In the genomic region with DNA sequence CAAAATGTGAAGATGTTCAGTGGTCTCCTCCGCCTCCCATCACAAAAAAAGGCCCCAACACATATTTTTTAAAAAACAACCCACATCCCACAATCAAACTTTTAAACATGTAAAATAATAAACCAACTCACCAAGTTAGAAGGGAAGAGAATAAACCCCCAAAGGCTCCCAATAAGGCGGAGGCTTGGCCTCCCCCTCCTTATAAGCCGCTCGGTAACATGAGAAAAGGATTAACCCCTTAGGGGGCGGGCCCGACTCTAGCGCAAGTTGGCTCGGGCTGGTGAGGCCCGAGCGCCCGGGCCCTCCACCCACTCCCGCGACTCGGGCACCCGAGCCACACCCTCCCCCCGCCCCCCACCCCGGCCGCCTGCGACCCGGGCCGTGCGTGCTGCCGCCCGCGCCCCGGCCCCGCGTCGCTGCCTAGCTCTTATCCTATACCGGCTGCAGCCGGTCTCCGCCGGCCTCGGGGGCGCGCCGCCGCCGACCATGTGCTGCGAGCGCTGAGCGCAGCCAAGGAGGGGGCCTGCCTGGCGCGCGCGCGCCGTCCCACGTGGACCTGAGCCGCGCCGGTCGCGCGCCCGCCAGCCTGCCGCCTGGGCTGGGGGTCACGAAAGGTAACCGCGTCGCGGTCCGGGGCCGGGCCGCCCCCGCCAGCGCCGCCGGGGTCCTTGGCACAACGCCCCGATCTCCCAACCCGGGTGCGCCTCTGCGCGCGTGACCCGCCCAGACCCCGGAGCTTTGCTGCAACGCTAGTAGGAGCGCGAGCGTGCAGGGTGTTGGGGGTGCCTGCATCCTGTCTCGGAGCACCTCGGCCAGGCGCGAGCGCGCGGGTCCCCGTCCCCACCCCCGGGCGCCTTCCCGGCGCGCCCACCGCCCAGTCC, we compare ENCODE assay signal across 8 cellular contexts. TPM values are rescaled to one million over a fixed set of nuclear protein-coding genes. Genes with fewer than 3 reads are reported as not detected.
DNase-seq lines count a peak whose midpoint lies in the region; ATAC-seq and TF ChIP-seq lines count a peak whose summit lies in the region.

A gene (plus strand): TSS at position 541 of the 881 bp plus-strand sequence. CDS start 15,999 bp downstream, outside the sequence.
A gene with protein sequence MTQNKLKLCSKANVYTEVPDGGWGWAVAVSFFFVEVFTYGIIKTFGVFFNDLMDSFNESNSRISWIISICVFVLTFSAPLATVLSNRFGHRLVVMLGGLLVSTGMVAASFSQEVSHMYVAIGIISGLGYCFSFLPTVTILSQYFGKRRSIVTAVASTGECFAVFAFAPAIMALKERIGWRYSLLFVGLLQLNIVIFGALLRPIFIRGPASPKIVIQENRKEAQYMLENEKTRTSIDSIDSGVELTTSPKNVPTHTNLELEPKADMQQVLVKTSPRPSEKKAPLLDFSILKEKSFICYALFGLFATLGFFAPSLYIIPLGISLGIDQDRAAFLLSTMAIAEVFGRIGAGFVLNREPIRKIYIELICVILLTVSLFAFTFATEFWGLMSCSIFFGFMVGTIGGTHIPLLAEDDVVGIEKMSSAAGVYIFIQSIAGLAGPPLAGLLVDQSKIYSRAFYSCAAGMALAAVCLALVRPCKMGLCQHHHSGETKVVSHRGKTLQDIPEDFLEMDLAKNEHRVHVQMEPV (minus strand): TSS at position 173 of the 881 bp plus-strand sequence. CDS start 12,807 bp downstream, outside the sequence.

- H3K36me3 Mint-ChIP-seq in activated CD4-positive, alpha-beta memory T cell treated with anti-CD3 and anti-CD28 coated beads, Interleukin-2, amount 10 ng/mL, durations not matched to agents 7 days and 5 days (ENCODE audit: low read depth), result peaks cover 32% of the 10 kb centered on the region

- no peaks in the 10 kb centered on the region for H3K36me3 ChIP-seq in ectodermal cell (ENCODE audit: control insufficient read depth, insufficient read depth, low read length)
- no peaks in the 10 kb centered on the region for H3K36me3 ChIP-seq in mesenchymal stem cell (ENCODE audit: control insufficient read depth in 1 of 2, insufficient read depth in 2 of 2, low read depth in 1 of 2, low read length in 2 of 2)

- no peaks in the 10 kb centered on the region for H3K27me3 Mint-ChIP-seq in activated CD4-positive, alpha-beta memory T cell treated with anti-CD3 and anti-CD28 coated beads, Interleukin-2, amount 10 ng/mL, durations not matched to agents 7 days and 5 days

- H3K27ac ChIP-seq in ectodermal cell (ENCODE audit: insufficient read depth, low read depth, low read length, poor library complexity, severe bottlenecking), result peak within 1 kb of the TSS; percentile 76
- no peak within 1 kb of the TSS for H3K27ac ChIP-seq in mesenchymal stem cell (ENCODE audit: low read length, poor library complexity, severe bottlenecking)

- peak within 1 kb of the TSS; percentile 45 to 56 for H2BK12ac ChIP-seq in mesenchymal stem cell (ENCODE audit: low read length in 2 of 2)

- H3K27me3 ChIP-seq in ectodermal cell (ENCODE audit: control insufficient read depth, insufficient read depth, low read length, poor library complexity, severe bottlenecking) (peaks cover 52% of the 10 kb centered on the region), mesenchymal stem cell (ENCODE audit: control insufficient read depth in 1 of 2, insufficient read depth in 1 of 2, low read length in 2 of 2) (peaks cover 29 to 47% of the 10 kb centered on the region in 2 experiments)

- no peak within 1 kb of the TSS for H2BK5ac ChIP-seq in mesenchymal stem cell (ENCODE audit: low read depth, low read length, poor library complexity, severe bottlenecking)

- peak within 1 kb of the TSS; percentile 34 to 93 for H3K4ac ChIP-seq in mesenchymal stem cell (ENCODE audit: low read depth in 1 of 2, low read length in 2 of 2)

- H3K4me2 ChIP-seq in mesenchymal stem cell (ENCODE audit: low read length, poor library complexity, severe bottlenecking), result peak within 1 kb of the TSS; percentile 100

- peak within 1 kb of the TSS; percentile 77 for H3K9ac ChIP-seq in mesenchymal stem cell (ENCODE audit: low read length)

- ATAC-seq in GM18907 (IDR thresholded peaks at IDR 0.05; ENCODE audit: unreplicated experiment) (peak; percentile 55), HG03135 (IDR thresholded peaks at IDR 0.05; ENCODE audit: unreplicated experiment) (peak; percentile 52)

- CTCF ChIA-PET in AG04449 (lab: Yijun Ruan, JAX), result interaction anchor here (4.6 kb wide), 1 partner anchor 28 kb away, joined by 21 read pairs; no protein-coding TSS in a partner anchor
- CTCF ChIA-PET in activated CD4-positive, alpha-beta memory T cell treated with anti-CD3 and anti-CD28 coated beads, Interleukin-2, amount 10 ng/mL, durations not matched to agents 7 days and 5 days (lab: Charles Lee), result interaction anchor here (0.6 to 5.0 kb wide), 12 partner anchors 23 to 171 kb away, joined by 3 to 33 read pairs (median 8); no protein-coding TSS in a partner anchor

- H3K4me1 ChIP-seq in ectodermal cell (ENCODE audit: control insufficient read depth, insufficient read depth, low read length) (peaks cover 24% of the 10 kb centered on the region), mesenchymal stem cell (ENCODE audit: control insufficient read depth, insufficient read depth, low read depth, low read length) (peaks cover 12% of the 10 kb centered on the region)

- WGBS in ectodermal cell, 2 experiments, result 0% methylated on average over 93 to 96 of the region's 96 CpGs
- WGBS in mesenchymal stem cell, result 1% methylated on average over 62 of the region's 96 CpGs

- H3K27ac Mint-ChIP-seq in activated CD4-positive, alpha-beta memory T cell treated with anti-CD3 and anti-CD28 coated beads, Interleukin-2, amount 10 ng/mL, durations not matched to agents 7 days and 5 days, result peak within 1 kb of the TSS; percentile 99

- H3K9me3 Mint-ChIP-seq in activated CD4-positive, alpha-beta memory T cell treated with anti-CD3 and anti-CD28 coated beads, Interleukin-2, amount 10 ng/mL, durations not matched to agents 7 days and 5 days, result no peaks in the 10 kb centered on the region

- H3K79me1 ChIP-seq in mesenchymal stem cell (replicated peaks; ENCODE audit: low read length, poor library complexity, severe bottlenecking), result no peaks in the 10 kb centered on the region

- peak within 1 kb of the TSS; percentile 68 to 79 for H3K14ac ChIP-seq in mesenchymal stem cell (ENCODE audit: low read length in 2 of 2)

- H3K4me3 ChIP-seq in AG04449 (ENCODE audit: low read depth, low read length) (peak within 1 kb of the TSS; percentile 61), ectodermal cell (ENCODE audit: insufficient read depth, low read depth, low read length) (peak within 1 kb of the TSS; percentile 79), mesenchymal stem cell (ENCODE audit: insufficient read depth in 1 of 2, low read depth in 1 of 2, low read length in 2 of 2) (peak within 1 kb of the TSS; percentile 76 to 82)

- H4K91ac ChIP-seq in mesenchymal stem cell (ENCODE audit: low read length), result peak within 1 kb of the TSS; percentile 92

- DNase-seq in AG04449 (ENCODE audit: low read depth, low spot score) (no peak), NCI-H460 (ENCODE audit: extremely low read depth, low read depth) (peak; percentile 75), mesenchymal stem cell (peak; percentile 79)
- peak; percentile 88 for DNase-seq in activated CD4-positive, alpha-beta memory T cell treated with anti-CD3 and anti-CD28 coated beads, Interleukin-2, amount 10 ng/mL, durations not matched to agents 7 days and 5 days
- peak; percentile 72 for DNase-seq in stimulated activated CD8-positive, alpha-beta memory T cell treated with anti-CD3 and anti-CD28 coated beads, Interleukin-12 subunit alpha, Interleukin-12 subunit beta, amount 100 ng/mL, for 4 hours (ENCODE audit: low read depth)

- POLR2A ChIA-PET in AG04449 (lab: Yijun Ruan, JAX), result interaction anchor here (0.6 kb wide), 1 partner anchor 64 kb away, joined by 3 read pairs; no protein-coding TSS in a partner anchor
- POLR2A ChIA-PET in activated CD4-positive, alpha-beta memory T cell treated with anti-CD3 and anti-CD28 coated beads, Interleukin-2, amount 10 ng/mL, durations not matched to agents 7 days and 5 days (lab: Charles Lee), result interaction anchor here (0.6 to 8.6 kb wide), 44 partner anchors 9 to 466 kb away, joined by 3 to 158 read pairs (median 6); a partner anchor contains a TSS

- TF ChIP-seq CTCF in AG04449 (IDR thresholded peaks at IDR 0.05; ENCODE audit: insufficient read depth, low read length, missing control alignments), result no peak

- no peak within 1 kb of the TSS for H2AK5ac ChIP-seq in mesenchymal stem cell (ENCODE audit: low read length, severe bottlenecking)

- peaks cover 65% of the 10 kb centered on the region for H3K4me1 Mint-ChIP-seq in activated CD4-positive, alpha-beta memory T cell treated with anti-CD3 and anti-CD28 coated beads, Interleukin-2, amount 10 ng/mL, durations not matched to agents 7 days and 5 days

- peak within 1 kb of the TSS; percentile 87 for H3K4me3 Mint-ChIP-seq in activated CD4-positive, alpha-beta memory T cell treated with anti-CD3 and anti-CD28 coated beads, Interleukin-2, amount 10 ng/mL, durations not matched to agents 7 days and 5 days

- H3K9me3 ChIP-seq in ectodermal cell (ENCODE audit: control insufficient read depth, low read length), result no peaks in the 10 kb centered on the region
- H3K9me3 ChIP-seq in mesenchymal stem cell (ENCODE audit: control insufficient read depth, low read length), result no peaks in the 10 kb centered on the region

- H2BK120ac ChIP-seq in mesenchymal stem cell (ENCODE audit: low read depth, low read length), result peak within 1 kb of the TSS; percentile 96

- peak within 1 kb of the TSS in 1 of 2 experiments; percentile 35 for H3K23ac ChIP-seq in mesenchymal stem cell (ENCODE audit: low read length in 2 of 2)

- peak within 1 kb of the TSS; percentile 81 for H2BK15ac ChIP-seq in mesenchymal stem cell (ENCODE audit: low read depth, poor library complexity, severe bottlenecking)

- H4K8ac ChIP-seq in mesenchymal stem cell (ENCODE audit: low read length), result peak within 1 kb of the TSS; percentile 91

- peak within 1 kb of the TSS; percentile 82 to 85 for H3K18ac ChIP-seq in mesenchymal stem cell (ENCODE audit: low read depth in 1 of 2, low read length in 2 of 2)

- peak within 1 kb of the TSS; percentile 37 for H2AFZ ChIP-seq in mesenchymal stem cell (ENCODE audit: low read depth, low read length)

RNA-seq across cellular contexts. Expression of the first gene that starts in this region (rescaled TPM):
- total RNA-seq in NCI-H460 (2014; rRNA removed; shearing (Covaris generic)), result 8.9 and 11.5 TPM in 2 replicates
- 3.6 and 8.5 TPM in 2 replicates for polyA plus RNA-seq in NCI-H460 (2014; cell fraction: nucleus; rRNA removed)
- 10 to 100 TPM; 13.5 to 16.8 TPM for total RNA-seq in activated CD4-positive, alpha-beta memory T cell treated with anti-CD3 and anti-CD28 coated beads, Interleukin-2, amount 10 ng/mL, durations not matched to agents 7 days and 5 days
- polyA plus RNA-seq in ectodermal cell (2013, experiment 1 of 4), result 11.0 TPM
- 12.4 TPM for polyA plus RNA-seq in ectodermal cell (2013, experiment 2 of 4)
- polyA plus RNA-seq in ectodermal cell (2013, experiment 3 of 4), result 7.8 TPM
- 12.0 TPM for polyA plus RNA-seq in ectodermal cell (2013, experiment 4 of 4)
- 4.5 TPM for polyA plus RNA-seq in mesenchymal stem cell (2013, experiment 1 of 2)
- 4.7 TPM for polyA plus RNA-seq in mesenchymal stem cell (2013, experiment 2 of 2)

RNA-seq across cellular contexts. Expression of the second gene that starts in this region (rescaled TPM):
- total RNA-seq in NCI-H460 (2014; rRNA removed; shearing (Covaris generic)), result 66.3 and 75.7 TPM in 2 replicates
- 41.1 and 52.4 TPM in 2 replicates for polyA plus RNA-seq in NCI-H460 (2014; cell fraction: nucleus; rRNA removed)
- 10 to 100 TPM; 10.4 to 10.8 TPM for total RNA-seq in activated CD4-positive, alpha-beta memory T cell treated with anti-CD3 and anti-CD28 coated beads, Interleukin-2, amount 10 ng/mL, durations not matched to agents 7 days and 5 days
- polyA plus RNA-seq in ectodermal cell (2013, experiment 1 of 4), result 0.17 TPM
- 0.30 TPM for polyA plus RNA-seq in ectodermal cell (2013, experiment 2 of 4)
- 0.16 TPM for polyA plus RNA-seq in ectodermal cell (2013, experiment 3 of 4)
- polyA plus RNA-seq in ectodermal cell (2013, experiment 4 of 4), result 0.24 TPM
- 48.0 TPM for polyA plus RNA-seq in mesenchymal stem cell (2013, experiment 1 of 2)
- polyA plus RNA-seq in mesenchymal stem cell (2013, experiment 2 of 2), result 49.8 TPM
